23 cellular contexts compared by ENCODE assay signal in the genomic region with DNA sequence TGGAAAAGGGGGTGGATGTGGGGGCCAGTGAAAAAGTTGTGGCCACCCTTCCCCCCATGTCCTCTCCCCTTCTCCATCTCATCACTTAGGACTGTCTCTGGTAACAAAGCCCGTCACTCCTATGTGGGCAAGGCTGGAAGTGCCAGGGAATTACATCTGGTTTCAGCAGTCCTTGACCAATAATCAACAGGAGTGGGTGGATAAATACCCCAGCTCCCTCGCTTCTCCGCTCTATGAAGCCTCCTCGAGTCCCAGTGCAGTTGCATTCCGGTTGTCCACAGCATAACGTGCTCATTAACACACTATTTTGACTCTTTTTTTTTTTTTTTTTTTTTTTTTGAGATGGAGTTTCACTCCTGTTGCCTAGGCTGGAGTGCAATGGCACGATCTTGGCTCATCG. TPM values are rescaled to one million over a fixed set of nuclear protein-coding genes. Genes with fewer than 3 reads are reported as not detected.
"Had no signal": no experiment of that assay in that cellular context is flagged by ENCODE, and none has a peak within 500 bp of the region (broad histone marks: within the 10 kb centered on the region; RNA-seq: fewer than 3 reads in every experiment).

No MANE protein-coding gene starts in this region.

- DNase-seq: Kasumi-1, MM.1S, NCI-H1092 treated with DMSO at 0.1 percent for 48 hours, NCI-H1436, NCI-H187, NCI-H2029, NCI-H2081 treated with DMSO at 0.1 percent for 48 hours, NCI-H2171, NCI-H226, NCI-H446, NCI-H510A, NCI-H524 treated with DMSO at 0.1 percent for 48 hours, NCI-H69, NCI-H774, RPMI8226, SHP77, SK-N-SH had no signal

- H3K27ac ChIP-seq: HL-60, KMS-11 had no signal

- H3K27me3 Mint-ChIP-seq: IgD-negative memory B cell had no signal

- H3K9me3 Mint-ChIP-seq: IgD-negative memory B cell had no signal

- ATAC-seq: K562 had no signal

- H3K27ac Mint-ChIP-seq: IgD-negative memory B cell had no signal

- H3K4me3 ChIP-seq: K562 had no signal

- H3K9me3 ChIP-seq: SK-N-SH had no signal

RNA-seq across cellular contexts. Expression of a gene that starts 43.3 kb away (rescaled TPM):
- total RNA-seq: M059J, SK-MEL-5 had no signal
